In the genomic region with DNA sequence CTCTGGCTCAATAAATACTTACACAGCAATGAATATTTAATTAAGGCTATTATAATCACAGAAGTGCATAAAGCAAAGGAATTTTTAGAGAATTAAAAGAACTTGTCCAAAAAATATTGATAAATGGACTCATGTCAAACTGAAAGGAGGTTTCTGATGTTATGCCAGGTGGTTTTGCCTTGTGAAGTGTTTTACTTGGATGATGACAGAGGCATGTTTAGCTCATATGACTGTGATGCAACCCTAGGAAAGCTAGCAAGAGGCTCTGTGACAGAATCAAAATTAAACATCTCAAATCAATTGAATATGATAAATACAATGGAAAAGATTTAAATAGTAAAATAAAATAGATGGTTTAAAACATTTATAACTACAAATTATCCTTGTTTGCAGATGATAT, we compare ENCODE assay signal across 18 cellular contexts.
DNase-seq lines count a peak whose midpoint lies in the region; ATAC-seq, FAIRE-seq and TF ChIP-seq lines count a peak whose summit lies in the region.
"Had no signal": no experiment of that assay in that cellular context is flagged by ENCODE, and none has a peak within 500 bp of the region (broad histone marks: within the 10 kb centered on the region; RNA-seq: fewer than 3 reads in every experiment).

No MANE protein-coding gene starts in this region.

- H2AFZ ChIP-seq in fibroblast of lung (ENCODE audit: low read length), result no peak overlapping the region

- TF ChIP-seq CTCF in fibroblast of lung (conservative IDR thresholded peaks at IDR 0.05 in 1 of 2, IDR thresholded peaks at IDR 0.05 in 1 of 2; ENCODE audit: low read depth in 1 of 2, low read length in 2 of 2), result no peak
- no peak for TF ChIP-seq CTCF in right atrium auricular region (IDR thresholded peaks at IDR 0.05)
- TF ChIP-seq CTCF in kidney (IDR thresholded peaks at IDR 0.05; ENCODE audit: borderline replicate concordance, extremely low read depth, insufficient read depth), result no peak

- no peaks in the 10 kb centered on the region for H3K36me3 Mint-ChIP-seq in effector memory CD8-positive, alpha-beta T cell (ENCODE audit: insufficient read depth)
- H3K36me3 Mint-ChIP-seq: CD4-positive, alpha-beta memory T cell; T-cell had no signal

- FAIRE-seq in kidney (lab: Jason Lieb, UNC), result no peak

- H3K4me3 ChIP-seq in SK-N-MC (no peak overlapping the region), fibroblast of lung (replicated peaks in 1 of 4; ENCODE audit: control extremely low read depth in 1 of 4, insufficient read depth in 1 of 4, low read depth in 3 of 4, low read length in 4 of 4) (no peak overlapping the region), right atrium auricular region (no peak overlapping the region), kidney (ENCODE audit: low read length in 2 of 2) (no peak overlapping the region)
- H3K4me3 ChIP-seq: heart left ventricle, ovary had no signal

- no peaks in the 10 kb centered on the region for H3K79me2 ChIP-seq in fibroblast of lung (ENCODE audit: control insufficient read depth, insufficient read depth, low read length)

- H3K27me3 ChIP-seq in fibroblast of lung (ENCODE audit: control insufficient read depth, insufficient read depth, low read length) (no peaks in the 10 kb centered on the region), right atrium auricular region (no peaks in the 10 kb centered on the region)
- H3K27me3 ChIP-seq: heart left ventricle, ovary had no signal

- H3K36me3 ChIP-seq in SK-N-MC (ENCODE audit: insufficient read depth, low read length) (no peaks in the 10 kb centered on the region), fibroblast of lung (ENCODE audit: control insufficient read depth, insufficient read depth, low read length) (no peaks in the 10 kb centered on the region), right atrium auricular region (no peaks in the 10 kb centered on the region), kidney (ENCODE audit: control insufficient read depth in 1 of 2, insufficient read depth in 2 of 2, low read length in 2 of 2) (no peaks in the 10 kb centered on the region)
- H3K36me3 ChIP-seq: heart left ventricle, ovary had no signal

- H3K4me3 Mint-ChIP-seq in effector memory CD8-positive, alpha-beta T cell, result no peak overlapping the region
- H3K4me3 Mint-ChIP-seq: CD4-positive, alpha-beta memory T cell; T-cell had no signal

- no peaks in the 10 kb centered on the region for H3K9me3 ChIP-seq in SK-N-MC (ENCODE audit: low read depth, low read length)
- H3K9me3 ChIP-seq in fibroblast of lung (ENCODE audit: control insufficient read depth, insufficient read depth, low read depth, low read length), result no peaks in the 10 kb centered on the region
- H3K9me3 ChIP-seq in right atrium auricular region, result no peaks in the 10 kb centered on the region
- no peaks in the 10 kb centered on the region for H3K9me3 ChIP-seq in kidney (ENCODE audit: control insufficient read depth in 1 of 2, low read length in 2 of 2)
- H3K9me3 ChIP-seq: heart left ventricle, ovary had no signal

- H3K4me2 ChIP-seq in fibroblast of lung (ENCODE audit: extremely low read depth, insufficient read depth, low read length), result peak overlapping the region; percentile 13

- no peaks in the 10 kb centered on the region for H3K27me3 Mint-ChIP-seq in effector memory CD8-positive, alpha-beta T cell
- H3K27me3 Mint-ChIP-seq: CD4-positive, alpha-beta memory T cell; T-cell had no signal

- H3K4me1 Mint-ChIP-seq in effector memory CD8-positive, alpha-beta T cell (ENCODE audit: low read depth in 2 of 2), result no peaks in the 10 kb centered on the region

- H3K9ac ChIP-seq in SK-N-MC (ENCODE audit: insufficient read length) (no peak overlapping the region), fibroblast of lung (ENCODE audit: insufficient read depth, low read length) (no peak overlapping the region), kidney (ENCODE audit: low read length in 2 of 2) (no peak overlapping the region)

- no peak for ATAC-seq in effector memory CD8-positive, alpha-beta T cell (replicated peaks)
- ATAC-seq: heart left ventricle, T-cell had no signal

- H3K4me1 ChIP-seq in fibroblast of lung (ENCODE audit: control insufficient read depth, extremely low read depth, insufficient read depth, low read length), result no peaks in the 10 kb centered on the region
- no peaks in the 10 kb centered on the region for H3K4me1 ChIP-seq in right atrium auricular region
- H3K4me1 ChIP-seq in kidney (ENCODE audit: control insufficient read depth in 1 of 2, insufficient read depth in 1 of 2, low read depth in 1 of 2, low read length in 2 of 2), result no peaks in the 10 kb centered on the region
- H3K4me1 ChIP-seq: heart left ventricle had no signal

- no peak overlapping the region for H3K27ac Mint-ChIP-seq in effector memory CD8-positive, alpha-beta T cell
- H3K27ac Mint-ChIP-seq: CD4-positive, alpha-beta memory T cell; T-cell had no signal

- peak overlapping the region; percentile 56; the same call in 1 of the 2 replicates for H3K27ac ChIP-seq in SK-N-MC
- no peak overlapping the region for H3K27ac ChIP-seq in fibroblast of lung (ENCODE audit: insufficient read depth, low read length)
- H3K27ac ChIP-seq in right atrium auricular region, result no peak overlapping the region
- no peak overlapping the region for H3K27ac ChIP-seq in kidney (ENCODE audit: low read depth in 2 of 2, low read length in 2 of 2)
- H3K27ac ChIP-seq: 22Rv1, heart left ventricle, HL-60, ovary had no signal

- intact Hi-C loops in kidney (cut with DNase I), result no loop called here

- DNase-seq in DMS53 (lab: John Stamatoyannopoulos, UW) (peak; percentile 12), DMS53 treated with DMSO at 0.1 percent for 48 hours (lab: John Stamatoyannopoulos, UW; ENCODE audit: unreplicated experiment) (no peak), SK-N-MC (ENCODE audit: low read depth, low spot score) (no peak), fibroblast of lung (ENCODE audit: low read depth in 2 of 2) (peak; percentile 70 to 88), renal cortical epithelial cell (ENCODE audit: low read depth) (peak; percentile 44), right atrium auricular region (ENCODE audit: low spot score) (no peak), kidney (no peak)
- no peak for DNase-seq in effector memory CD8-positive, alpha-beta T cell
- DNase-seq: CD4-positive, alpha-beta memory T cell; central memory CD4-positive, alpha-beta T cell; heart left ventricle; Kasumi-1; NCI-H146; NCI-H510A; ovary; T-cell had no signal

- H4K20me1 ChIP-seq in fibroblast of lung (ENCODE audit: control insufficient read depth, extremely low read depth, insufficient read depth, low read length), result no peaks in the 10 kb centered on the region

- no peaks in the 10 kb centered on the region for H3K9me3 Mint-ChIP-seq in effector memory CD8-positive, alpha-beta T cell
- H3K9me3 Mint-ChIP-seq: CD4-positive, alpha-beta memory T cell; T-cell had no signal

Comparison
In these comparisons a context has a peak if more than half of its experiments do, and no peak if none do; other contexts are left out.
1. DNase-seq: peak in DMS53 (single experiment), fibroblast of lung (2 of 2) and renal cortical epithelial cell (single experiment); none in DMS53 treated with DMSO at 0.1 percent for 48 hours (single experiment), SK-N-MC (single experiment), right atrium auricular region (single experiment), effector memory CD8-positive, alpha-beta T cell (0 of 3) and kidney (single experiment).